ENCODE assay signal across 1 cellular context in genomic region chr16:57275992-57276391, GRCh38.
TF ChIP-seq lines count a peak whose summit lies in the region.

No MANE protein-coding gene starts in this region.

TF ChIP-seq in HepG2, 621 proteins besides CTCF, POLR2A, EP300 and RAD21:
- TF ChIP-seq, protein P1, sequence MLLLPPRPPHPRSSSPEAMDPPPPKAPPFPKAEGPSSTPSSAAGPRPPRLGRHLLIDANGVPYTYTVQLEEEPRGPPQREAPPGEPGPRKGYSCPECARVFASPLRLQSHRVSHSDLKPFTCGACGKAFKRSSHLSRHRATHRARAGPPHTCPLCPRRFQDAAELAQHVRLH (CRISPR knock-in tag; IDR thresholded peaks at IDR 0.05; ENCODE audit: borderline replicate concordance, low read depth) = peak; percentile 29; the same call in 1 of the 2 replicates
- peak; percentile 59 for TF ChIP-seq RARA (CRISPR knock-in tag; IDR thresholded peaks at IDR 0.05)
- peak; percentile 26; the same call in 1 of the 2 replicates for TF ChIP-seq HNF4A (CRISPR knock-in tag; IDR thresholded peaks at IDR 0.05)
- TF ChIP-seq SALL1 (CRISPR knock-in tag; IDR thresholded peaks at IDR 0.05) = peak; percentile 22; the same call in 1 of the 2 replicates
- peak; percentile 64; the same call in 1 of the 2 replicates for TF ChIP-seq GFI1 (CRISPR knock-in tag; IDR thresholded peaks at IDR 0.05; ENCODE audit: borderline replicate concordance)
- TF ChIP-seq, protein P2, sequence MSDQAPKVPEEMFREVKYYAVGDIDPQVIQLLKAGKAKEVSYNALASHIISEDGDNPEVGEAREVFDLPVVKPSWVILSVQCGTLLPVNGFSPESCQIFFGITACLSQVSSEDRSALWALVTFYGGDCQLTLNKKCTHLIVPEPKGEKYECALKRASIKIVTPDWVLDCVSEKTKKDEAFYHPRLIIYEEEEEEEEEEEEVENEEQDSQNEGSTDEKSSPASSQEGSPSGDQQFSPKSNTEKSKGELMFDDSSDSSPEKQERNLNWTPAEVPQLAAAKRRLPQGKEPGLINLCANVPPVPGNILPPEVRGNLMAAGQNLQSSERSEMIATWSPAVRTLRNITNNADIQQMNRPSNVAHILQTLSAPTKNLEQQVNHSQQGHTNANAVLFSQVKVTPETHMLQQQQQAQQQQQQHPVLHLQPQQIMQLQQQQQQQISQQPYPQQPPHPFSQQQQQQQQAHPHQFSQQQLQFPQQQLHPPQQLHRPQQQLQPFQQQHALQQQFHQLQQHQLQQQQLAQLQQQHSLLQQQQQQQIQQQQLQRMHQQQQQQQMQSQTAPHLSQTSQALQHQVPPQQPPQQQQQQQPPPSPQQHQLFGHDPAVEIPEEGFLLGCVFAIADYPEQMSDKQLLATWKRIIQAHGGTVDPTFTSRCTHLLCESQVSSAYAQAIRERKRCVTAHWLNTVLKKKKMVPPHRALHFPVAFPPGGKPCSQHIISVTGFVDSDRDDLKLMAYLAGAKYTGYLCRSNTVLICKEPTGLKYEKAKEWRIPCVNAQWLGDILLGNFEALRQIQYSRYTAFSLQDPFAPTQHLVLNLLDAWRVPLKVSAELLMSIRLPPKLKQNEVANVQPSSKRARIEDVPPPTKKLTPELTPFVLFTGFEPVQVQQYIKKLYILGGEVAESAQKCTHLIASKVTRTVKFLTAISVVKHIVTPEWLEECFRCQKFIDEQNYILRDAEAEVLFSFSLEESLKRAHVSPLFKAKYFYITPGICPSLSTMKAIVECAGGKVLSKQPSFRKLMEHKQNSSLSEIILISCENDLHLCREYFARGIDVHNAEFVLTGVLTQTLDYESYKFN (CRISPR knock-in tag; conservative IDR thresholded peaks at IDR 0.05) = peak; percentile 24; the same call in 1 of the 2 replicates
- TF ChIP-seq ZNF501 (CRISPR knock-in tag; IDR thresholded peaks at IDR 0.05) = peak; percentile 37; the same call in 1 of the 2 replicates
- TF ChIP-seq ZMYM3 (CRISPR knock-in tag; IDR thresholded peaks at IDR 0.05) = 0 out of 2 replicates have a peak, but pooled peaks have one; percentile 22
- TF ChIP-seq TEAD3 (CRISPR knock-in tag; optimal IDR thresholded peaks at IDR 0.05; ENCODE audit: borderline replicate concordance) = peak; percentile 10
